Comparison of ENCODE assay signal across 13 cellular contexts in the genomic region with DNA sequence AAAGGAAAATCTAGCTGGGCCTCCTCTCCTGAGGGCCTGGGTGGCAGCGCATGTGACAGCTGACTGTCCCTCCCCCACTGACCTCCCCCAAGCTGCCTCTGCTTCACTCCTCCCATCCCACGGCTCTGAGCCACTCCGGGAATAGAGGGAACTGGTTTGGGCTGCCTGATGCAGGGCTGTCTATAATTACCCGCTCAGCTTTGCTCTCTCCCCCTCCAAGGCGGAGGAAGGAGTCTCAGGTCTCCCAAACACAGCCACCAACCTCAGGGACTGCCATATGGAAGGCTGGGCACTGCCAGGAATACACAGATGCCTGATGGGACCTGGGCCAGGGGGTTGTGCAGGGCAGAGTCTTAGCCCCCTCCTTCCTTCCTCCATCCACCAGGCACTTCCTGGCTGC. TPM values are rescaled to one million over a fixed set of nuclear protein-coding genes. Genes with fewer than 3 reads are reported as not detected.
DNase-seq lines count a peak whose midpoint lies in the region; ATAC-seq and TF ChIP-seq lines count a peak whose summit lies in the region.
"Had no signal": no experiment of that assay in that cellular context is flagged by ENCODE, and none has a peak within 500 bp of the region (broad histone marks: within the 10 kb centered on the region; RNA-seq: fewer than 3 reads in every experiment).

No MANE protein-coding gene starts in this region.

- H3K36me3 Mint-ChIP-seq in activated naive CD4-positive, alpha-beta T cell treated with anti-CD3 and anti-CD28 coated beads, Interleukin-2, amount 50 U/mL, for 72 hours: no peaks in the 10 kb centered on the region
- H3K36me3 Mint-ChIP-seq in activated naive CD4-positive, alpha-beta T cell treated with anti-CD3 and anti-CD28 coated beads for 36 hours (ENCODE audit: low read depth): no peaks in the 10 kb centered on the region
- no peaks in the 10 kb centered on the region for H3K36me3 Mint-ChIP-seq in type B pancreatic cell

- H3K27ac Mint-ChIP-seq in activated naive CD4-positive, alpha-beta T cell treated with anti-CD3 and anti-CD28 coated beads, Interleukin-2, amount 50 U/mL, for 72 hours: peak overlapping the region; percentile 44 to 60
- no peak overlapping the region for H3K27ac Mint-ChIP-seq in activated naive CD4-positive, alpha-beta T cell treated with anti-CD3 and anti-CD28 coated beads for 36 hours
- H3K27ac Mint-ChIP-seq in type B pancreatic cell: peak overlapping the region; percentile 70

- H3K36me3 ChIP-seq in endocrine pancreas (ENCODE audit: control insufficient read depth, insufficient read depth, low read length) (peaks cover 5% of the 10 kb centered on the region), muscle layer of colon (ENCODE audit: insufficient read depth, low read length) (peaks cover 36% of the 10 kb centered on the region)

- no peaks in the 10 kb centered on the region for H3K9me3 Mint-ChIP-seq in activated naive CD4-positive, alpha-beta T cell treated with anti-CD3 and anti-CD28 coated beads, Interleukin-2, amount 50 U/mL, for 72 hours
- H3K9me3 Mint-ChIP-seq in activated naive CD4-positive, alpha-beta T cell treated with anti-CD3 and anti-CD28 coated beads for 36 hours: no peaks in the 10 kb centered on the region
- no peaks in the 10 kb centered on the region for H3K9me3 Mint-ChIP-seq in type B pancreatic cell
- H3K9me3 Mint-ChIP-seq: activated T-cell treated with anti-CD3 and anti-CD28 coated beads, Interleukin-2, amount 50 U/mL, for 4 hours had no signal

- H3K4me3 ChIP-seq in endocrine pancreas (ENCODE audit: control insufficient read depth, insufficient read depth, low read length): no peak overlapping the region
- H3K4me3 ChIP-seq in muscle layer of colon (ENCODE audit: low read depth in 1 of 2, low read length in 2 of 2): no peak overlapping the region
- H3K4me3 ChIP-seq: smooth muscle cell had no signal

- intact Hi-C loops in activated naive CD4-positive, alpha-beta T cell treated with anti-CD3 and anti-CD28 coated beads for 36 hours (cut with micrococcal nuclease): no loop called here

- no peak overlapping the region for H3K27ac ChIP-seq in muscle layer of colon (ENCODE audit: low read depth, low read length)
- H3K27ac ChIP-seq: foreskin keratinocyte had no signal

- DNase-seq in activated naive CD4-positive, alpha-beta T cell treated with anti-CD3 and anti-CD28 coated beads, Interleukin-2, amount 50 U/mL, for 72 hours (ENCODE audit: low spot score in 2 of 2): no peak
- no peak for DNase-seq in activated naive CD4-positive, alpha-beta T cell treated with anti-CD3 and anti-CD28 coated beads for 36 hours
- DNase-seq in type B pancreatic cell (ENCODE audit: extremely low spot score, unreplicated experiment) (no peak), NCI-H1930 (lab: John Stamatoyannopoulos, UW) (no peak)
- no peak for DNase-seq in activated T-cell treated with anti-CD3 and anti-CD28 coated beads, Interleukin-2, amount 50 U/mL, for 48 hours
- DNase-seq: activated T-cell treated with anti-CD3 and anti-CD28 coated beads, Interleukin-2, amount 50 U/mL, for 4 hours; foreskin keratinocyte; NCI-H1417 treated with DMSO at 0.1 percent for 48 hours had no signal

- H3K9me3 ChIP-seq in endocrine pancreas (ENCODE audit: control insufficient read depth, low read length) (no peaks in the 10 kb centered on the region), muscle layer of colon (ENCODE audit: low read length) (no peaks in the 10 kb centered on the region)

- H3K4me1 ChIP-seq in endocrine pancreas (ENCODE audit: control insufficient read depth, insufficient read depth, low read length) (no peaks in the 10 kb centered on the region), muscle layer of colon (ENCODE audit: insufficient read depth, low read length) (peaks cover 57% of the 10 kb centered on the region)

- TF ChIP-seq CTCF in type B pancreatic cell (conservative IDR thresholded peaks at IDR 0.05): no peak

- CTCF ChIA-PET in activated naive CD4-positive, alpha-beta T cell treated with anti-CD3 and anti-CD28 coated beads for 36 hours (lab: Charles Lee): interaction anchor here (0.6 kb wide), 1 partner anchor 18 kb away, joined by 3 read pairs; no protein-coding TSS in a partner anchor

- H3K4me1 Mint-ChIP-seq in activated naive CD4-positive, alpha-beta T cell treated with anti-CD3 and anti-CD28 coated beads for 36 hours (ENCODE audit: low read depth): peaks cover 25% of the 10 kb centered on the region
- H3K4me1 Mint-ChIP-seq in type B pancreatic cell (ENCODE audit: unreplicated experiment): peaks cover 8% of the 10 kb centered on the region

- H3K4me3 Mint-ChIP-seq in activated naive CD4-positive, alpha-beta T cell treated with anti-CD3 and anti-CD28 coated beads for 36 hours: no peak overlapping the region
- no peak overlapping the region for H3K4me3 Mint-ChIP-seq in type B pancreatic cell
- H3K4me3 Mint-ChIP-seq: activated T-cell treated with anti-CD3 and anti-CD28 coated beads, Interleukin-2, amount 50 U/mL, for 4 hours had no signal

- H3K27me3 Mint-ChIP-seq in activated naive CD4-positive, alpha-beta T cell treated with anti-CD3 and anti-CD28 coated beads for 36 hours (ENCODE audit: low read depth): no peaks in the 10 kb centered on the region
- no peaks in the 10 kb centered on the region for H3K27me3 Mint-ChIP-seq in type B pancreatic cell

- ATAC-seq in activated naive CD4-positive, alpha-beta T cell treated with anti-CD3 and anti-CD28 coated beads, Interleukin-2, amount 50 U/mL, for 72 hours: no peak
- no peak for ATAC-seq in HG02973 (IDR thresholded peaks at IDR 0.05; ENCODE audit: unreplicated experiment)
- ATAC-seq: activated T-cell treated with anti-CD3 and anti-CD28 coated beads, Interleukin-2, amount 50 U/mL, for 4 hours; foreskin keratinocyte had no signal

- H3K9ac ChIP-seq in endocrine pancreas (ENCODE audit: control insufficient read depth, insufficient read depth, low read length) (peak overlapping the region; percentile 83), muscle layer of colon (ENCODE audit: low read length) (peak overlapping the region; percentile 3)

- no peaks in the 10 kb centered on the region for H3K27me3 ChIP-seq in endocrine pancreas (ENCODE audit: control insufficient read depth, insufficient read depth, low read length)
- H3K27me3 ChIP-seq in muscle layer of colon (ENCODE audit: control insufficient read depth in 1 of 2, insufficient read depth in 2 of 2, low read length in 2 of 2): no peaks in the 10 kb centered on the region
- H3K27me3 ChIP-seq: foreskin keratinocyte had no signal

RNA-seq across cellular contexts. Expression of gene NAPA, which starts 7.8 kb away (rescaled TPM):
- total RNA-seq in activated naive CD4-positive, alpha-beta T cell treated with anti-CD3 and anti-CD28 coated beads, Interleukin-2, amount 50 U/mL, for 72 hours: 10 to 100 TPM; 69.7 to 78.5 TPM
- total RNA-seq in activated naive CD4-positive, alpha-beta T cell treated with anti-CD3 and anti-CD28 coated beads for 36 hours: 10 to 100 TPM; 72.5 to 75.1 TPM
- 63.0 and 80.6 TPM in 2 replicates for total RNA-seq in type B pancreatic cell (ENCODE audit: low replicate concordance)

RNA-seq across cellular contexts. Expression of gene KPTN, which starts 23.0 kb away (rescaled TPM):
- total RNA-seq in activated naive CD4-positive, alpha-beta T cell treated with anti-CD3 and anti-CD28 coated beads, Interleukin-2, amount 50 U/mL, for 72 hours: 10 to 100 TPM; 15.3 to 24.8 TPM
- total RNA-seq in activated naive CD4-positive, alpha-beta T cell treated with anti-CD3 and anti-CD28 coated beads for 36 hours: 10 to 100 TPM; 14.2 to 15.5 TPM
- 9.6 and 21.2 TPM in 2 replicates for total RNA-seq in type B pancreatic cell (ENCODE audit: low replicate concordance)

RNA-seq across cellular contexts. Expression of gene SLC8A2, which starts 35.3 kb away (rescaled TPM):
- total RNA-seq in activated naive CD4-positive, alpha-beta T cell treated with anti-CD3 and anti-CD28 coated beads, Interleukin-2, amount 50 U/mL, for 72 hours: under 1 TPM; 0.11 to 0.41 TPM
- not detected for total RNA-seq in activated naive CD4-positive, alpha-beta T cell treated with anti-CD3 and anti-CD28 coated beads for 36 hours
- 1.2 and 1.3 TPM in 2 replicates for total RNA-seq in type B pancreatic cell (ENCODE audit: low replicate concordance)
- total RNA-seq: mesenteric fat pad had no signal
